17 cellular contexts compared by ENCODE assay signal in genomic region chr6:91626935-91627334, GRCh38.
"Had no signal": no experiment of that assay in that cellular context is flagged by ENCODE, and none has a peak within 500 bp of the region (broad histone marks: within the 10 kb centered on the region; RNA-seq: fewer than 3 reads in every experiment).

No MANE protein-coding gene starts in this region.

- H3K9me3 ChIP-seq: right atrium auricular region, tibial nerve, vagina had no signal

- H3K4me1 ChIP-seq: right atrium auricular region, tibial nerve, vagina had no signal

- DNase-seq: activated CD4-positive, alpha-beta T cell treated with anti-CD3 and anti-CD28 coated beads, Interleukin-2, amount 50 U/mL, for 1 hour; activated CD4-positive, CD25-positive, alpha-beta regulatory T cell; activated CD8-positive, alpha-beta memory T cell treated with anti-CD3 and anti-CD28 coated beads for 24 hours; activated naive CD8-positive, alpha-beta T cell treated with anti-CD3 and anti-CD28 coated beads for 36 hours; amygdala; endodermal cell; hippocampal formation; left ventricle myocardium superior; nucleus accumbens; stimulated activated CD4-positive, alpha-beta T cell treated with anti-CD3 and anti-CD28 coated beads, Interleukin-15, amount 100 ng/mL, for 24 hours; stimulated activated CD4-positive, alpha-beta T cell treated with anti-CD3 and anti-CD28 coated beads, Interleukin-4, amount 100 ng/mL, for 1 hour; stimulated activated naive B cell treated with anti-CD40 and anti-IgM and Interleukin-4, amounts not matched to agents 10 μg/mL and 1 μg/mL and 100 μg/mL, for 72 hours had no signal

- H3K27me3 ChIP-seq: right atrium auricular region, tibial nerve, vagina had no signal

- H3K36me3 ChIP-seq: right atrium auricular region, tibial nerve, vagina had no signal

- H3K27ac ChIP-seq: right atrium auricular region, skin epidermis, tibial nerve, vagina had no signal

- H3K4me3 ChIP-seq: right atrium auricular region, skin epidermis, tibial nerve, vagina had no signal

- ATAC-seq: left ventricle myocardium superior; natural killer cell treated with Interleukin-12 subunit alpha and Interleukin-12 subunit beta and Interleukin-15 and Interleukin-18, amount 100 ng/mL, for 72 hours; stimulated activated naive B cell treated with anti-CD40 and anti-IgM and Interleukin-4, amounts not matched to agents 10 μg/mL and 1 μg/mL and 100 μg/mL, for 72 hours had no signal
